Comparison of ENCODE assay signal across 8 cellular contexts in genomic region chr19:7394728-7395359, GRCh38. TPM values are rescaled to one million over a fixed set of nuclear protein-coding genes. Genes with fewer than 3 reads are reported as not detected.
DNase-seq lines count a peak whose midpoint lies in the region; ATAC-seq lines count a peak whose summit lies in the region.

No MANE protein-coding gene starts in this region.

- peak overlapping the region; percentile 96 for H3K9ac ChIP-seq in mucosa of stomach (ENCODE audit: low read length)

- H3K36me3 ChIP-seq in esophagus (ENCODE audit: control insufficient read depth in 2 of 2, insufficient read depth in 2 of 2, low read length in 1 of 2): no peaks in the 10 kb centered on the region
- H3K36me3 ChIP-seq in mucosa of stomach (ENCODE audit: control insufficient read depth, insufficient read depth, low read length): no peaks in the 10 kb centered on the region

- H3K27ac ChIP-seq in esophagus (ENCODE audit: low read depth in 2 of 2, low read length in 1 of 2): peak overlapping the region; percentile 76 to 88

- H3K4me3 Mint-ChIP-seq in IgD-negative memory B cell: peak overlapping the region; percentile 62 to 91 (median 86)
- peak overlapping the region; percentile 89 for H3K4me3 Mint-ChIP-seq in activated T-cell treated with anti-CD3 and anti-CD28 coated beads, Interleukin-2, amount 50 U/mL, for 4 hours

- peaks cover 3% of the 10 kb centered on the region for H3K36me3 Mint-ChIP-seq in IgD-negative memory B cell
- H3K36me3 Mint-ChIP-seq in activated T-cell treated with anti-CD3 and anti-CD28 coated beads, Interleukin-2, amount 50 U/mL, for 4 hours (ENCODE audit: insufficient read depth): no peaks in the 10 kb centered on the region

- 1% methylated on average over 57 to 61 of the region's 61 CpGs for WGBS in esophagus, 2 donors

- DNase-seq in COR-L47 (lab: John Stamatoyannopoulos, UW) (peak; percentile 74), OCI-M1 (lab: John Stamatoyannopoulos, UW) (peak; percentile 83)
- DNase-seq in activated T-cell treated with anti-CD3 and anti-CD28 coated beads, Interleukin-2, amount 50 U/mL, for 4 hours: peak; percentile 87
- peak; percentile 82 for DNase-seq in stimulated activated CD8-positive, alpha-beta memory T cell treated with anti-CD3 and anti-CD28 coated beads, Interleukin-4, amount 100 ng/mL, for 24 hours (ENCODE audit: low read depth)

- H3K9me3 ChIP-seq in esophagus (ENCODE audit: control insufficient read depth in 2 of 2, insufficient read depth in 1 of 2, low read depth in 1 of 2, low read length in 1 of 2): no peaks in the 10 kb centered on the region
- no peaks in the 10 kb centered on the region for H3K9me3 ChIP-seq in mucosa of stomach (ENCODE audit: control insufficient read depth, low read length)

- ATAC-seq in GM21423 (IDR thresholded peaks at IDR 0.05; ENCODE audit: unreplicated experiment): peak; percentile 73
- ATAC-seq in activated T-cell treated with anti-CD3 and anti-CD28 coated beads, Interleukin-2, amount 50 U/mL, for 4 hours: peak; percentile 85 to 87

- no peaks in the 10 kb centered on the region for H3K4me1 ChIP-seq in esophagus (ENCODE audit: control insufficient read depth in 2 of 2, insufficient read depth in 2 of 2, low read length in 1 of 2)
- peaks cover 39% of the 10 kb centered on the region for H3K4me1 ChIP-seq in mucosa of stomach (ENCODE audit: control insufficient read depth, insufficient read depth, low read length)

- no peaks in the 10 kb centered on the region for H3K27me3 Mint-ChIP-seq in IgD-negative memory B cell
- no peaks in the 10 kb centered on the region for H3K27me3 Mint-ChIP-seq in activated T-cell treated with anti-CD3 and anti-CD28 coated beads, Interleukin-2, amount 50 U/mL, for 4 hours (ENCODE audit: low read depth)

- peak overlapping the region; percentile 81 to 92 (median 91) for H3K27ac Mint-ChIP-seq in IgD-negative memory B cell

- H3K4me3 ChIP-seq in esophagus (ENCODE audit: low read depth in 1 of 2, low read length in 2 of 2): peak overlapping the region; percentile 84 to 94
- peak overlapping the region; percentile 90 for H3K4me3 ChIP-seq in mucosa of stomach (ENCODE audit: low read length)

- H3K4me1 Mint-ChIP-seq in IgD-negative memory B cell: peaks cover 26 to 34% (median 32%) of the 10 kb centered on the region in 3 donors
- peaks cover 32% of the 10 kb centered on the region for H3K4me1 Mint-ChIP-seq in activated T-cell treated with anti-CD3 and anti-CD28 coated beads, Interleukin-2, amount 50 U/mL, for 4 hours (ENCODE audit: low read depth)

- no peaks in the 10 kb centered on the region for H3K27me3 ChIP-seq in esophagus (ENCODE audit: control insufficient read depth in 1 of 2, insufficient read depth in 2 of 2, low read length in 2 of 2)
- H3K27me3 ChIP-seq in mucosa of stomach (ENCODE audit: control insufficient read depth, insufficient read depth, low read length): no peaks in the 10 kb centered on the region

- H3K9me3 Mint-ChIP-seq in IgD-negative memory B cell: no peaks in the 10 kb centered on the region
- H3K9me3 Mint-ChIP-seq in activated T-cell treated with anti-CD3 and anti-CD28 coated beads, Interleukin-2, amount 50 U/mL, for 4 hours: no peaks in the 10 kb centered on the region

RNA-seq across cellular contexts. Expression of gene ARHGEF18, which starts 46.1 kb away (rescaled TPM):
- polyA plus RNA-seq in IgD-negative memory B cell (12.6 TPM), esophagus (10 to 100 TPM; 15.7 to 25.2 TPM)
- 10 to 100 TPM; 33.2 to 38.6 (median 35.4) TPM for total RNA-seq in activated T-cell treated with anti-CD3 and anti-CD28 coated beads, Interleukin-2, amount 50 U/mL, for 4 hours

Comparison
In these comparisons a context has a peak if more than half of its experiments do, and no peak if none do; other contexts are left out.
1. Peak in every context shown above with its lines: DNase-seq, ATAC-seq, H3K4me3 ChIP-seq and H3K27ac ChIP-seq.